ENCODE assay signal across 9 cellular contexts in genomic region chr14:57182760-57183503, GRCh38.
DNase-seq lines count a peak whose midpoint lies in the region; ATAC-seq and TF ChIP-seq lines count a peak whose summit lies in the region.
"Had no signal": no experiment of that assay in that cellular context is flagged by ENCODE, and none has a peak within 500 bp of the region (broad histone marks: within the 10 kb centered on the region; RNA-seq: fewer than 3 reads in every experiment).

No MANE protein-coding gene starts in this region.

- peaks cover 41% of the 10 kb centered on the region for H3K27me3 Mint-ChIP-seq in nephron (ENCODE audit: low read depth)
- H3K27me3 Mint-ChIP-seq in mesothelial cell of epicardium (ENCODE audit: low read depth) = peaks cover 35% of the 10 kb centered on the region

- no peaks in the 10 kb centered on the region for H3K9me3 ChIP-seq in adipocyte (ENCODE audit: control insufficient read depth, low read length)

- TF ChIP-seq POLR2A in NB4 (IDR thresholded peaks at IDR 0.05; ENCODE audit: extremely low read depth, insufficient read length) = no peak

- TF ChIP-seq CTCF in GM10266 (IDR thresholded peaks at IDR 0.05; ENCODE audit: control insufficient read depth, insufficient read depth, low read depth, missing control alignments) (peak; percentile 51), NB4 (IDR thresholded peaks at IDR 0.05; ENCODE audit: low read depth, low read length) (peak; percentile 26), nephron (IDR thresholded peaks at IDR 0.05; ENCODE audit: unreplicated experiment in 3 of 3) (peak; percentile 26 to 52 (median 30)), mesothelial cell of epicardium (IDR thresholded peaks at IDR 0.05; ENCODE audit: unreplicated experiment) (no peak)

- no peaks in the 10 kb centered on the region for H3K9me3 Mint-ChIP-seq in nephron
- H3K9me3 Mint-ChIP-seq in mesothelial cell of epicardium = no peaks in the 10 kb centered on the region

- H3K9ac ChIP-seq in adipocyte (ENCODE audit: low read length) = no peak overlapping the region

- no peaks in the 10 kb centered on the region for H3K4me1 ChIP-seq in adipocyte (ENCODE audit: control insufficient read depth, insufficient read depth, low read length)

- DNase-seq in GM10266 (ENCODE audit: extremely low spot score) = no peak
- DNase-seq in NB4 (ENCODE audit: low read depth) = peak; percentile 25
- DNase-seq in adipocyte (ENCODE audit: low read depth) = peak; percentile 54
- DNase-seq in hypothalamus (lab: John Stamatoyannopoulos, UW) = no peak
- DNase-seq in mesothelial cell of epicardium (ENCODE audit: low spot score in 2 of 2, unreplicated experiment in 2 of 2) = no peak
- DNase-seq: anterior cingulate cortex had no signal

- H3K4me1 Mint-ChIP-seq in nephron (no peaks in the 10 kb centered on the region), mesothelial cell of epicardium (no peaks in the 10 kb centered on the region)

- H3K27ac Mint-ChIP-seq in nephron (no peak overlapping the region), mesothelial cell of epicardium (no peak overlapping the region)

- peaks cover 30% of the 10 kb centered on the region for H3K27me3 ChIP-seq in adipocyte (replicated peaks; ENCODE audit: control insufficient read depth, insufficient read depth, low read length)

- H3K36me3 Mint-ChIP-seq in nephron (ENCODE audit: low read depth) (no peaks in the 10 kb centered on the region), mesothelial cell of epicardium (no peaks in the 10 kb centered on the region)

- ATAC-seq in GM18868 (IDR thresholded peaks at IDR 0.05; ENCODE audit: unreplicated experiment) = no peak

- H3K36me3 ChIP-seq in adipocyte (ENCODE audit: control insufficient read depth, insufficient read depth, low read length, severe bottlenecking) = no peaks in the 10 kb centered on the region

- H3K4me3 ChIP-seq in NB4 (ENCODE audit: low read depth, low read length) = no peak overlapping the region
- no peak overlapping the region for H3K4me3 ChIP-seq in adipocyte (ENCODE audit: low read length)
- H3K4me3 ChIP-seq: skin epidermis had no signal

- H3K4me3 Mint-ChIP-seq in nephron (no peak overlapping the region), mesothelial cell of epicardium (no peak overlapping the region)

Comparison
In these comparisons a context has a peak if more than half of its experiments do, and no peak if none do; other contexts are left out.
1. DNase-seq: peak in NB4 (single experiment) and adipocyte (single experiment); none in GM10266 (single experiment), hypothalamus (0 of 51) and mesothelial cell of epicardium (0 of 2).